Comparison of ENCODE assay signal across 15 cellular contexts in genomic region chr17:30567231-30568116, GRCh38.
"Had no signal": no experiment of that assay in that cellular context is flagged by ENCODE, and none has a peak within 500 bp of the region (broad histone marks: within the 10 kb centered on the region; RNA-seq: fewer than 3 reads in every experiment).

No MANE protein-coding gene starts in this region.

- H3K4me3 ChIP-seq: gastroesophageal sphincter, psoas muscle, sigmoid colon, tibial nerve had no signal

- H3K4me3 Mint-ChIP-seq: activated CD4-positive, alpha-beta T cell treated with anti-CD3 and anti-CD28 coated beads, Interleukin-2, amount 10 ng/mL, durations not matched to agents 24 days and 14 days; activated naive CD4-positive, alpha-beta T cell treated with anti-CD3 and anti-CD28 coated beads for 36 hours; activated naive CD8-positive, alpha-beta T cell treated with anti-CD3 and anti-CD28 coated beads, Interleukin-2, amount 50 U/mL, for 24 hours; activated T-helper 17 cell treated with anti-CD3 and anti-CD28 coated beads, Interleukin-2, amount 50 U/mL, for 72 hours; T-helper 2 cell treated with Interferon-gamma antibody and Interleukin-4, amounts not matched to agents 5 μg/mL and 100 μg/mL, for 36 hours had no signal

- H3K27ac ChIP-seq: gastroesophageal sphincter, psoas muscle, sigmoid colon, tibial nerve had no signal

- DNase-seq: activated CD4-positive, alpha-beta T cell treated with anti-CD3 and anti-CD28 coated beads, Interleukin-2, amount 10 ng/mL, durations not matched to agents 24 days and 14 days; activated CD4-positive, CD25-positive, alpha-beta regulatory T cell; activated naive CD4-positive, alpha-beta T cell treated with anti-CD3 and anti-CD28 coated beads for 36 hours; activated naive CD8-positive, alpha-beta T cell treated with anti-CD3 and anti-CD28 coated beads, Interleukin-2, amount 50 U/mL, for 24 hours; erythroblast; nucleus accumbens; psoas muscle; sigmoid colon; stimulated activated CD4-positive, alpha-beta T cell treated with anti-CD3 and anti-CD28 coated beads, Interleukin-12 subunit alpha, Interleukin-12 subunit beta, amount 100 ng/mL, for 4 hours; stimulated activated CD4-positive, alpha-beta T cell treated with anti-CD3 and anti-CD28 coated beads, Interleukin-2, amount 100 ng/mL, for 24 hours; SW 1271 had no signal

- ATAC-seq: activated naive CD8-positive, alpha-beta T cell treated with anti-CD3 and anti-CD28 coated beads, Interleukin-2, amount 50 U/mL, for 24 hours; gastroesophageal sphincter; psoas muscle had no signal

- H3K4me1 ChIP-seq: gastroesophageal sphincter, psoas muscle, sigmoid colon, tibial nerve had no signal

- H3K27ac Mint-ChIP-seq: activated CD4-positive, alpha-beta T cell treated with anti-CD3 and anti-CD28 coated beads, Interleukin-2, amount 10 ng/mL, durations not matched to agents 24 days and 14 days; activated naive CD4-positive, alpha-beta T cell treated with anti-CD3 and anti-CD28 coated beads for 36 hours; activated naive CD8-positive, alpha-beta T cell treated with anti-CD3 and anti-CD28 coated beads, Interleukin-2, amount 50 U/mL, for 24 hours; activated T-helper 17 cell treated with anti-CD3 and anti-CD28 coated beads, Interleukin-2, amount 50 U/mL, for 72 hours; T-helper 2 cell treated with Interferon-gamma antibody and Interleukin-4, amounts not matched to agents 5 μg/mL and 100 μg/mL, for 36 hours had no signal

- H3K9me3 ChIP-seq: gastroesophageal sphincter, psoas muscle, sigmoid colon, tibial nerve had no signal

- H3K4me1 Mint-ChIP-seq: activated CD4-positive, alpha-beta T cell treated with anti-CD3 and anti-CD28 coated beads, Interleukin-2, amount 10 ng/mL, durations not matched to agents 24 days and 14 days; activated naive CD8-positive, alpha-beta T cell treated with anti-CD3 and anti-CD28 coated beads, Interleukin-2, amount 50 U/mL, for 24 hours; activated T-helper 17 cell treated with anti-CD3 and anti-CD28 coated beads, Interleukin-2, amount 50 U/mL, for 72 hours had no signal

- H3K9me3 Mint-ChIP-seq: activated CD4-positive, alpha-beta T cell treated with anti-CD3 and anti-CD28 coated beads, Interleukin-2, amount 10 ng/mL, durations not matched to agents 24 days and 14 days; activated naive CD4-positive, alpha-beta T cell treated with anti-CD3 and anti-CD28 coated beads for 36 hours; activated naive CD8-positive, alpha-beta T cell treated with anti-CD3 and anti-CD28 coated beads, Interleukin-2, amount 50 U/mL, for 24 hours; activated T-helper 17 cell treated with anti-CD3 and anti-CD28 coated beads, Interleukin-2, amount 50 U/mL, for 72 hours; T-helper 2 cell treated with Interferon-gamma antibody and Interleukin-4, amounts not matched to agents 5 μg/mL and 100 μg/mL, for 36 hours had no signal

- H3K36me3 ChIP-seq: gastroesophageal sphincter, sigmoid colon, tibial nerve had no signal
